29 cellular contexts compared by ENCODE assay signal in the genomic region with DNA sequence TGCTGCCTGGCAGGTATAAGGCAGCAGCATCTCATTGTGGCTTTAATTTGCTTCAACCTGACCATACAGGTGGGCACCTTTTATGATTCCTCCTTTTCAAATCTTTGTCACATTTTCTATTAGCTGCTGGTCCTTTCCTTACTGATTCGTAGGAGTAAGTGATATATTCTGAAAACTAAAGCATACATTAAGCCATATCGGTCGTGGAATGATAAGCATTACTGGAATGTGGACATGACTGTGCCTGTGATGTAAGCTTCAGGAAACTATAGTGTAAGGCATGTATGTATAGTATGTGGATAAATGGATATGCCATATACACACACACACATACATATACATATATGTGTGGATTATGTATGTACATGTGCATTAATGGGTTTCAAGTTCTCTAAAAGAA. TPM values are rescaled to one million over a fixed set of nuclear protein-coding genes. Genes with fewer than 3 reads are reported as not detected.
A peak's percentile ranks its signal among the peaks of the same experiment; 100 is the strongest.
DNase-seq lines count a peak whose midpoint lies in the region; ATAC-seq and TF ChIP-seq lines count a peak whose summit lies in the region.
"Had no signal": no experiment of that assay in that cellular context is flagged by ENCODE, and none has a peak within 500 bp of the region (broad histone marks: within the 10 kb centered on the region; RNA-seq: fewer than 3 reads in every experiment).

No MANE protein-coding gene starts in this region.

- H3K27me3 ChIP-seq in SJCRH30, result no peaks in the 10 kb centered on the region
- no peaks in the 10 kb centered on the region for H3K27me3 ChIP-seq in psoas muscle (ENCODE audit: insufficient read depth in 3 of 3, low read length in 2 of 3)
- H3K27me3 ChIP-seq: heart left ventricle, testis, uterus had no signal

- TF ChIP-seq CTCF in psoas muscle (IDR thresholded peaks at IDR 0.05), result no peak

- DNase-seq in ELR (ENCODE audit: low read depth) (peak; percentile 66), SJCRH30 (peak in 1 of 2 experiments; percentile 32), psoas muscle (no peak), left lobe of liver (ENCODE audit: low spot score) (no peak)
- DNase-seq: activated CD4-positive, alpha-beta T cell treated with anti-CD3 and anti-CD28 coated beads for 4 hours; activated CD8-positive, alpha-beta T cell treated with anti-CD3 and anti-CD28 coated beads, Interleukin-2, amount 10 ng/mL, durations not matched to agents 7 days and 5 days; amygdala; CD4-positive, alpha-beta T cell; cortex of kidney; effector memory CD8-positive, alpha-beta T cell; erythroblast; H7; heart left ventricle; kidney; NCI-H1436 treated with DMSO at 0.1 percent for 48 hours; NCI-H345; NCI-H69; SIG-M5; SW 1271; T-helper 9 cell; testis; uterus; WERI-Rb-1 had no signal

- 54 to 74% (median 68%) methylated on average over 3 of the region's 3 CpGs for WGBS in psoas muscle, 3 donors

- intact Hi-C loops in psoas muscle (cut with DNase I), result loop anchor here (5.0 kb wide), 4 partner anchors 153 to 1012 kb away; a partner anchor contains a TSS

- H3K4me3 ChIP-seq in SJCRH30 (peak overlapping the region; percentile 38), psoas muscle (no peak overlapping the region)
- H3K4me3 ChIP-seq: GM12878, heart left ventricle, skin epidermis, testis, uterus had no signal

- H3K4me1 ChIP-seq in SJCRH30 (peaks cover 19% of the 10 kb centered on the region), psoas muscle (peaks cover 29% of the 10 kb centered on the region)
- H3K4me1 ChIP-seq: uterus had no signal

- H3K27ac ChIP-seq in SJCRH30, result peak overlapping the region; percentile 41
- peak overlapping the region; percentile 83 for H3K27ac ChIP-seq in psoas muscle
- H3K27ac ChIP-seq: heart left ventricle, skin epidermis, testis, uterus, WERI-Rb-1 had no signal

- no peaks in the 10 kb centered on the region for H3K36me3 ChIP-seq in SJCRH30
- H3K36me3 ChIP-seq in psoas muscle (ENCODE audit: insufficient read depth in 1 of 2, low read depth in 1 of 2), result peaks cover 0 to 8% of the 10 kb centered on the region in 2 donors
- H3K36me3 ChIP-seq: uterus had no signal

- H3K9me3 ChIP-seq in SJCRH30 (replicated peaks) (no peaks in the 10 kb centered on the region), psoas muscle (no peaks in the 10 kb centered on the region)
- H3K9me3 ChIP-seq: heart left ventricle, testis, uterus had no signal

- ATAC-seq in esophagus mucosa, result peak; percentile 28
- no peak for ATAC-seq in psoas muscle
- ATAC-seq in HG03139 (IDR thresholded peaks at IDR 0.05; ENCODE audit: unreplicated experiment), result no peak
- ATAC-seq in GM21515 (IDR thresholded peaks at IDR 0.05; ENCODE audit: unreplicated experiment), result no peak
- ATAC-seq in GM21423 (IDR thresholded peaks at IDR 0.05; ENCODE audit: unreplicated experiment), result no peak
- ATAC-seq in left lobe of liver, result no peak
- ATAC-seq: activated CD8-positive, alpha-beta T cell treated with anti-CD3 and anti-CD28 coated beads, Interleukin-2, amount 10 ng/mL, durations not matched to agents 7 days and 5 days; effector memory CD8-positive, alpha-beta T cell; GM12878 had no signal

RNA-seq across cellular contexts. Expression of a gene that starts 20.8 kb away (rescaled TPM):
- total RNA-seq in SJCRH30 (2014; rRNA removed; shearing (Covaris generic)), result 3.2 and 4.0 TPM in 2 replicates
- 0.36 TPM for total RNA-seq in esophagus mucosa
- total RNA-seq in psoas muscle, result 10 to 100 TPM in 2 of 4 donors, 1 to 10 TPM in 2; 2.9 to 21.9 (median 10.3) TPM
- 1 to 10 TPM in 2 of 3 donors, under 1 TPM in 1; 0.72 to 4.6 (median 3.8) TPM for polyA plus RNA-seq in psoas muscle
- total RNA-seq in left lobe of liver, result 2.4 TPM

RNA-seq across cellular contexts. Expression of a gene that starts 49.0 kb away (rescaled TPM):
- total RNA-seq in SJCRH30 (2014; rRNA removed; shearing (Covaris generic)), result 24.8 and 29.7 TPM in 2 replicates
- 31.3 TPM for total RNA-seq in esophagus mucosa
- total RNA-seq in psoas muscle, result 10 to 100 TPM; 19.3 to 31.6 (median 21.6) TPM
- 10 to 100 TPM; 15.6 to 24.7 (median 17.4) TPM for polyA plus RNA-seq in psoas muscle
- 18.1 TPM for total RNA-seq in left lobe of liver
